Comparison of ENCODE assay signal across 7 cellular contexts in the genomic region with DNA sequence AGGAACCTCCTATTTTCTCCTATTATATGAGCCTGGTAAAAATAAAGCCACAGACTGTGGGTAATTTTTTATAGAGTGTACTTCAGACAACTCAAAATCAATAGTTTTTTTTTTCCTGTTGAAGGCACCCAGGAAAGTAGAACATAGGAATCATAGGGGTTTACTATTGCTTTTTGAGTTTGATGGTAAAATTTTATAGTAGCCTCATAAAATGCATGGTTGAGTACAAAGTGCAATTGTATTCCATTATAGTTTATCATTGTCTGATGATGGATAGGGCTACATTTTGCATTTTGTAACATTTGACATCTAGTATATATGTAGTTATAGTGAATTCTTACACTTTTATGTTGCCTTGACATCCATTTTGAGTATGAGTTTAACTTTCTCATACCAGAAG.
"Had no signal": no experiment of that assay in that cellular context is flagged by ENCODE, and none has a peak within 500 bp of the region (broad histone marks: within the 10 kb centered on the region; RNA-seq: fewer than 3 reads in every experiment).

No MANE protein-coding gene starts in this region.

- ATAC-seq: GM23338, HepG2 had no signal

- DNase-seq: H9, HCEC 1CT had no signal

- H2AFZ ChIP-seq: GM23338 had no signal

- H3K4me3 ChIP-seq: GM23338 had no signal

- H3K27ac ChIP-seq: HL-60 had no signal

- FAIRE-seq: H1, H54, HepG2 had no signal

- H3K4me2 ChIP-seq: GM23338 had no signal
